ENCODE assay signal across 1 cellular context in genomic region chr15:67448372-67448771, GRCh38.
TF ChIP-seq lines count a peak whose summit lies in the region.
"Not testable (repeated sequence)": the region's sequence is repeated elsewhere in the genome, so short reads cannot be mapped to it uniquely, and the experiment has no call there.

No MANE protein-coding gene starts in this region.

- not testable (repeated sequence) for H3K36me3 ChIP-seq in HEK293 (ENCODE audit: control insufficient read depth in 2 of 2, insufficient read depth in 1 of 2, low read length in 2 of 2)

- POLR2A ChIA-PET in HEK293 (lab: Yijun Ruan, JAX) = not testable (repeated sequence)

- not testable (repeated sequence) for H3K4me3 ChIP-seq in HEK293 (ENCODE audit: low read depth, low read length)

- TF ChIP-seq CTCF in HEK293 (tag by site-specific recombination; IDR thresholded peaks at IDR 0.05) = not testable (repeated sequence)

- H3K9me3 ChIP-seq in HEK293 (ENCODE audit: control insufficient read depth, insufficient read depth, low read depth, low read length) = not testable (repeated sequence)

- CTCF ChIA-PET in HEK293 (lab: Yijun Ruan, JAX) = interaction anchor here (3.4 kb wide), 1 partner anchor 9 kb away, joined by 25 read pairs; no protein-coding TSS in a partner anchor

- not testable (repeated sequence) for H3K4me1 ChIP-seq in HEK293 (ENCODE audit: control insufficient read depth, insufficient read depth, low read length)

- not testable (repeated sequence) for H3K27ac ChIP-seq in HEK293 (ENCODE audit: extremely low read depth, low read depth, low read length)

TF ChIP-seq in HEK293, 187 proteins besides CTCF, POLR2A, EP300 and RAD21:
- TF ChIP-seq ZNF280D (tag by site-specific recombination; IDR thresholded peaks at IDR 0.05) (peak; percentile 69; the same call in 1 of the 2 replicates), ZNF146 (tag by site-specific recombination; IDR thresholded peaks at IDR 0.05) (peak; percentile 85)
